In the genomic region with DNA sequence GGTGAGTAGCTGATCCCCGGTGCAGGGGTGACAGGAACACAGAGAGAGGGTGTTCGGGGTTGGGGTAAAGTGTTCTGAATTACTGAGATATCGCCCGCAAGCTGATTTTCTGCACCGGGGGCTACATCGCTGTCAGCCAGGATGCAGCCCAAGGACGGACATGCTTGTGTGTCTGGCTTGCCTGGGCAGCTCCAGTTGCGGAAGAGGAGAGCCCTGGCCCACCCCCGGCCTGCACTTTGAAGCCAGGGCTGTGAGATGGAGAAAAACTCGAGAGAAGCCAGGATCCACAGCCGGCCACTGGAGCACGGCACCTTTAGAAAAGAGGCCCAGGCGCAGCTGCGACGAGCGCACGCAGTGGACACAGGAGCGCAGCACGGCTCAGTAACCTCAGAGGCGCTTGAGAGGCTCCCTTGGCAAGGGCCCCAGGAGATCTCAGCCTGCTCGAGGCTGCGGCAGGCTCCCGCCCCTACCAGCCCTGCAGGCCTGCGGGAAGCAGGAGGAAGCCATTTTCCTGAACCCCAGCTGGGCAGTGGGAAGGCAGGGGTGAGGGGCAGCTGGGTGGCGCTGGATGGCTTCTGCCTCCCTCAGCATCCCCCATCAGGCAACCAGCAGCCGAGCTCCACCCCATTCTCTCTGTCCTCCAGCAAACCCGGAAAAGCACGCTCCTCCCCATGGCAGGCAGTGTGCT, we compare ENCODE assay signal across 1 cellular context.
TF ChIP-seq lines count a peak whose summit lies in the region.

No MANE protein-coding gene starts in this region.

TF ChIP-seq in IMR-90, 13 proteins besides CTCF, POLR2A, EP300 and RAD21 (continued from another document):
- TF ChIP-seq, protein P1, sequence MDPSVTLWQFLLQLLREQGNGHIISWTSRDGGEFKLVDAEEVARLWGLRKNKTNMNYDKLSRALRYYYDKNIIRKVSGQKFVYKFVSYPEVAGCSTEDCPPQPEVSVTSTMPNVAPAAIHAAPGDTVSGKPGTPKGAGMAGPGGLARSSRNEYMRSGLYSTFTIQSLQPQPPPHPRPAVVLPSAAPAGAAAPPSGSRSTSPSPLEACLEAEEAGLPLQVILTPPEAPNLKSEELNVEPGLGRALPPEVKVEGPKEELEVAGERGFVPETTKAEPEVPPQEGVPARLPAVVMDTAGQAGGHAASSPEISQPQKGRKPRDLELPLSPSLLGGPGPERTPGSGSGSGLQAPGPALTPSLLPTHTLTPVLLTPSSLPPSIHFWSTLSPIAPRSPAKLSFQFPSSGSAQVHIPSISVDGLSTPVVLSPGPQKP (IDR thresholded peaks at IDR 0.05; ENCODE audit: borderline replicate concordance, low read depth, low read length): no peak
- no peak for TF ChIP-seq BHLHE40 (IDR thresholded peaks at IDR 0.05; ENCODE audit: low read depth, low read length)
- TF ChIP-seq RFX5 (IDR thresholded peaks at IDR 0.05; ENCODE audit: low read depth, low read length): no peak
- TF ChIP-seq FOS (IDR thresholded peaks at IDR 0.05; ENCODE audit: low read depth, low read length): no peak
- TF ChIP-seq SMC3 (IDR thresholded peaks at IDR 0.05; ENCODE audit: low read depth, low read length): no peak
- no peak for TF ChIP-seq NFE2L2 (IDR thresholded peaks at IDR 0.05; ENCODE audit: low read depth, low read length)
- no peak for TF ChIP-seq CEBPB (IDR thresholded peaks at IDR 0.05; ENCODE audit: low read depth, low read length)
